8 cellular contexts compared by ENCODE assay signal in the genomic region with DNA sequence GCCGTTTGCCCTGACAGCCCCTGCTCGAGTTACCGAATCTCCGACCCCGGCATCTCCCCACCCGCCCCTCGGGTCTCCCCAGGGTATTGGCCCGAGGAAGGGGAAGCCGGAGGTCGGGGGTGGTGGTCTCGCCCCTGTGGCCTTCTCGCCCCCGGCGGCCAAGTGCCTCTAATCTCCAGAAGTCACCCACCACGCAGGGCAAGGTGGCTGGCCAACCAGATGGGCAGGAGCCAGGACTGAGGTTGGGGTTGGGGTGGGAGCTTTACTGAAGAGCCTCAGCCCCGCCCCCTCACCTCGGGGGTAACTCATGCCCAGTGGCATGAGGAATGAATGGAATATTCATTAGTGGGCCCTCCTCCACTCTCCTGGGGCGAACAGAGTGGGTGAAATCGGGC. TPM values are rescaled to one million over a fixed set of nuclear protein-coding genes. Genes with fewer than 3 reads are reported as not detected.
DNase-seq lines count a peak whose midpoint lies in the region; ATAC-seq and TF ChIP-seq lines count a peak whose summit lies in the region.

No MANE protein-coding gene starts in this region.

- H3F3A ChIP-seq in GM23248 (ENCODE audit: insufficient read depth), result peaks cover 38% of the 10 kb centered on the region

- in situ Hi-C loops in GM23248 (cut with MboI), result no loop called here
- in situ Hi-C loops in SK-MEL-5 (cut with HindIII; ENCODE audit: low pct_unique_long_range_greater_than_20kb, low sequenced_read_pairs), result no loop called here

- H3K27me3 ChIP-seq in AG04450 (ENCODE audit: control insufficient read depth, insufficient read depth, low read length) (no peaks in the 10 kb centered on the region), GM23248 (replicated peaks; ENCODE audit: insufficient read depth) (no peaks in the 10 kb centered on the region)

- H3K4me2 ChIP-seq in GM23248 (ENCODE audit: unreplicated experiment), result peak overlapping the region; percentile 76

- H3K9me2 ChIP-seq in GM23248 (ENCODE audit: insufficient read depth), result no peaks in the 10 kb centered on the region

- WGBS in GM23248 (ENCODE audit: low coverage in 1 of 2, low lambda C conversion rate in 2 of 2, missing lambda C conversion rate in 2 of 2), 2 experiments, result 3 to 5% methylated on average over 12 to 18 of the region's 19 CpGs

- H3K4me3 Mint-ChIP-seq in natural killer cell, result peak overlapping the region; percentile 67

- CTCF ChIA-PET in AG04450 (lab: Charles Lee), result interaction anchor here (3.3 kb wide), 1 partner anchor 10 kb away, joined by 25 read pairs; a partner anchor contains a TSS

- TF ChIP-seq CTCF in AG04450 (IDR thresholded peaks at IDR 0.05; ENCODE audit: low read depth, low read length) (no peak), natural killer cell (IDR thresholded peaks at IDR 0.05) (no peak)

- H4K20me1 ChIP-seq in GM23248 (ENCODE audit: insufficient read depth), result no peaks in the 10 kb centered on the region

- intact Hi-C loops in natural killer cell (cut with micrococcal nuclease), result no loop called here

- no peaks in the 10 kb centered on the region for H3K9me3 Mint-ChIP-seq in natural killer cell

- H3K4me1 Mint-ChIP-seq in natural killer cell, result peaks cover 9 to 31% of the 10 kb centered on the region in 2 donors

- H3K4me3 ChIP-seq in AG04450 (ENCODE audit: low read depth, low read length) (peak overlapping the region; percentile 68), GM23248 (peak overlapping the region; percentile 80)

- POLR2A ChIA-PET in AG04450 (lab: Yijun Ruan, JAX), result interaction anchor here (2.9 kb wide), 1 partner anchor 9 kb away, joined by 15 read pairs; a partner anchor contains a TSS

- H3K79me2 ChIP-seq in GM23248 (ENCODE audit: insufficient read depth), result no peaks in the 10 kb centered on the region

- no peaks in the 10 kb centered on the region for H3K36me3 Mint-ChIP-seq in natural killer cell

- peak overlapping the region in 1 of 2 donors; percentile 46 for H3K27ac Mint-ChIP-seq in natural killer cell

- ATAC-seq in natural killer cell (peak in 1 of 3 donors; percentile 1), HG03439 (IDR thresholded peaks at IDR 0.05; ENCODE audit: unreplicated experiment) (no peak), HG03521 (IDR thresholded peaks at IDR 0.05; ENCODE audit: unreplicated experiment) (no peak)

- DNase-seq in AG04450 (ENCODE audit: low read depth, low spot score) (no peak), GM23248 (peak; percentile 62), SK-MEL-5 (ENCODE audit: low read depth, low spot score) (peak; percentile 59), epithelial cell of prostate (ENCODE audit: low read depth, low spot score) (no peak), natural killer cell (no peak), NCI-H1048 (lab: John Stamatoyannopoulos, UW) (no peak)

- peak overlapping the region; percentile 65 for H2AFZ ChIP-seq in GM23248

- H3K9ac ChIP-seq in GM23248, result peak overlapping the region; percentile 85

- H3K27ac ChIP-seq in AG04450 (ENCODE audit: low read depth, low read length) (no peak overlapping the region), GM23248 (no peak overlapping the region), epithelial cell of prostate (peak overlapping the region; percentile 50)

- H3K4me1 ChIP-seq in GM23248 (ENCODE audit: insufficient read depth), result peaks cover 12% of the 10 kb centered on the region

- H3K27me3 Mint-ChIP-seq in natural killer cell (ENCODE audit: low read depth in 2 of 2), result peaks cover 0 to 5% of the 10 kb centered on the region in 2 donors

- H3K36me3 ChIP-seq in GM23248 (ENCODE audit: low read depth), result peaks cover 28% of the 10 kb centered on the region

- H3K9me3 ChIP-seq in AG04450 (ENCODE audit: control insufficient read depth, insufficient read depth, low read length), result no peaks in the 10 kb centered on the region
- no peaks in the 10 kb centered on the region for H3K9me3 ChIP-seq in GM23248 (ENCODE audit: low read depth)

RNA-seq across cellular contexts. Expression of a gene that starts 0.6 kb away (rescaled TPM):
- polyA plus RNA-seq in AG04450 (2011; rRNA removed), result 4.9 and 5.4 TPM in 2 replicates
- polyA minus RNA-seq in AG04450 (2011; rRNA and poly(A)+ RNA removed), result 8.3 and 10.3 TPM in 2 replicates
- 3.1 and 3.9 TPM in 2 replicates for total RNA-seq in GM23248 (2014; rRNA removed; shearing (Covaris generic))
- polyA plus RNA-seq in GM23248 (2016; fragmentation: Nextera tagmentation; extraction: Ambion mirVana), result 4.7 and 5.0 TPM in 2 replicates
- 12.9 and 19.1 TPM in 2 replicates for total RNA-seq in SK-MEL-5 (2014; rRNA removed; shearing (Covaris generic))
- 23.6 and 28.0 TPM in 2 replicates for polyA plus RNA-seq in SK-MEL-5 (2015; cell fraction: cytosol; rRNA removed)
- 60.3 and 62.5 TPM in 2 replicates for polyA plus RNA-seq in SK-MEL-5 (2015; cell fraction: nucleus; rRNA removed)
- 1 to 10 TPM; 2.7 to 6.0 (median 4.9) TPM for total RNA-seq in natural killer cell

RNA-seq across cellular contexts. Expression of a gene that starts 9.1 kb away (rescaled TPM):
- polyA plus RNA-seq in AG04450 (2011; rRNA removed) (2.0 and 2.4 TPM in 2 replicates), GM23248 (2016; fragmentation: Nextera tagmentation; extraction: Ambion mirVana) (2.8 and 3.8 TPM in 2 replicates)
- 1.3 and 2.2 TPM in 2 replicates for polyA minus RNA-seq in AG04450 (2011; rRNA and poly(A)+ RNA removed)
- 5.9 TPM in 2 replicates for total RNA-seq in GM23248 (2014; rRNA removed; shearing (Covaris generic))
- total RNA-seq in SK-MEL-5 (2014; rRNA removed; shearing (Covaris generic)), result 15.8 and 16.3 TPM in 2 replicates
- polyA plus RNA-seq in SK-MEL-5 (2015; cell fraction: cytosol; rRNA removed), result 28.9 and 29.4 TPM in 2 replicates
- 38.9 and 40.7 TPM in 2 replicates for polyA plus RNA-seq in SK-MEL-5 (2015; cell fraction: nucleus; rRNA removed)
- 1 to 10 TPM; 1.3 to 2.8 (median 1.7) TPM for total RNA-seq in natural killer cell

RNA-seq across cellular contexts. Expression of a gene that starts 47.6 kb away (rescaled TPM):
- polyA plus RNA-seq in AG04450 (2011; rRNA removed) (77.6 and 87.6 TPM in 2 replicates), GM23248 (2016; fragmentation: Nextera tagmentation; extraction: Ambion mirVana) (51.5 and 52.0 TPM in 2 replicates)
- 84.7 and 94.5 TPM in 2 replicates for polyA minus RNA-seq in AG04450 (2011; rRNA and poly(A)+ RNA removed)
- 40.1 and 45.7 TPM in 2 replicates for total RNA-seq in GM23248 (2014; rRNA removed; shearing (Covaris generic))
- 42.8 and 46.9 TPM in 2 replicates for total RNA-seq in SK-MEL-5 (2014; rRNA removed; shearing (Covaris generic))
- 48.2 and 56.0 TPM in 2 replicates for polyA plus RNA-seq in SK-MEL-5 (2015; cell fraction: cytosol; rRNA removed)
- polyA plus RNA-seq in SK-MEL-5 (2015; cell fraction: nucleus; rRNA removed), result 118 and 139 TPM in 2 replicates
- total RNA-seq in natural killer cell, result 100 to 1,000 TPM; 183 to 233 (median 197) TPM

RNA-seq across cellular contexts. Expression of a gene that starts 57.5 kb away (rescaled TPM):
- 4.5 and 4.7 TPM in 2 replicates for polyA plus RNA-seq in AG04450 (2011; rRNA removed)
- polyA minus RNA-seq in AG04450 (2011; rRNA and poly(A)+ RNA removed), result 1.5 and 1.9 TPM in 2 replicates
- total RNA-seq in GM23248 (2014; rRNA removed; shearing (Covaris generic)), result 5.1 and 5.2 TPM in 2 replicates
- polyA plus RNA-seq in GM23248 (2016; fragmentation: Nextera tagmentation; extraction: Ambion mirVana), result 8.0 and 8.6 TPM in 2 replicates
- total RNA-seq in SK-MEL-5 (2014; rRNA removed; shearing (Covaris generic)), result 15.7 and 16.7 TPM in 2 replicates
- 17.8 and 22.6 TPM in 2 replicates for polyA plus RNA-seq in SK-MEL-5 (2015; cell fraction: cytosol; rRNA removed)
- polyA plus RNA-seq in SK-MEL-5 (2015; cell fraction: nucleus; rRNA removed), result 15.2 and 15.5 TPM in 2 replicates
- total RNA-seq in natural killer cell, result 1 to 10 TPM; 4.6 to 8.3 (median 5.0) TPM

RNA-seq across cellular contexts. Expression of a gene that starts 57.6 kb away (rescaled TPM):
- polyA plus RNA-seq in AG04450 (2011; rRNA removed) (23.1 and 28.9 TPM in 2 replicates), GM23248 (2016; fragmentation: Nextera tagmentation; extraction: Ambion mirVana) (14.9 and 15.7 TPM in 2 replicates)
- 55.9 and 63.1 TPM in 2 replicates for polyA minus RNA-seq in AG04450 (2011; rRNA and poly(A)+ RNA removed)
- 34.4 and 54.8 TPM in 2 replicates for total RNA-seq in GM23248 (2014; rRNA removed; shearing (Covaris generic))
- 44.7 and 49.0 TPM in 2 replicates for total RNA-seq in SK-MEL-5 (2014; rRNA removed; shearing (Covaris generic))
- polyA plus RNA-seq in SK-MEL-5 (2015; cell fraction: cytosol; rRNA removed), result 48.7 and 48.8 TPM in 2 replicates
- 563 and 600 TPM in 2 replicates for polyA plus RNA-seq in SK-MEL-5 (2015; cell fraction: nucleus; rRNA removed)
- total RNA-seq in natural killer cell, result 100 to 1,000 TPM in 2 of 3 donors, 10 to 100 TPM in 1; 84.2 to 119 (median 104) TPM

Comparison
In these comparisons a context has a peak if more than half of its experiments do, and no peak if none do; other contexts are left out.
1. DNase-seq: peak in GM23248 (single experiment) and SK-MEL-5 (single experiment); none in AG04450 (single experiment), epithelial cell of prostate (single experiment), natural killer cell (single experiment) and NCI-H1048 (single experiment).